ENCODE assay signal across 12 cellular contexts in the genomic region with DNA sequence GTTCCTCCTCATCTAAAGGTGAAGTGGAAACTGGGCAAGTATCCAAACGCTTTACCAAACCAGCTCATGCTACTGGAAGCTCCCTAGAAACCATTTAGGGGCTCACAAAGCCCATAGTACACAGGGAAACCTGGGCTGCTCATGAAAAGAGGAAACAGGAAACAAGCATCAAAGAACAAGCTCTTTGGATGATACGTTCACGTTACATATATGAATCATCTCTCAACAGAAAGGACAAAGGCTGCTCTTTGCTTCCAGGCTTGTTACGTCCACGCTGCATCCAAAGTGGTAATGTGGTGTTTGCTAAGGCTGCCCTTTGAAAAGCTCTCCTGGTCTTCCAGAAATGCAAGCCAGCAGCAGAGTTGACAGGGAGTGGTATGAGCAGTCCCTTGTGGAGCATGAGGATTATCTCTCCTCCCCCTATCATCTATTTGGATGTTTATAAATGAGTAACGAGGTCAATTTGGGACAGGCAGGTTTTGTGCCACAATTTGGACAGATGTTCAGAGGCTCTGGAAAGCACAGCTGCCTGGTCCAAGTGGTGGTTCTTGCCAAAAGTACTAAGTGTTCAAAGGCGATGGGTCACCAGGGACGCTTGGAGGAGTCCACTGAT.
DNase-seq lines count a peak whose midpoint lies in the region; ATAC-seq and TF ChIP-seq lines count a peak whose summit lies in the region.
"Had no signal": no experiment of that assay in that cellular context is flagged by ENCODE, and none has a peak within 500 bp of the region (broad histone marks: within the 10 kb centered on the region; RNA-seq: fewer than 3 reads in every experiment).

No MANE protein-coding gene starts in this region.

- H3K9me3 ChIP-seq in SJCRH30 (replicated peaks) (no peaks in the 10 kb centered on the region), esophagus muscularis mucosa (no peaks in the 10 kb centered on the region)
- H3K9me3 ChIP-seq: heart left ventricle had no signal

- intact Hi-C loops in esophagus muscularis mucosa (cut with DNase I): no loop called here

- no peak for TF ChIP-seq POLR2A in esophagus muscularis mucosa (IDR thresholded peaks at IDR 0.05; ENCODE audit: low read depth)

- no peak for TF ChIP-seq EP300 in esophagus muscularis mucosa (IDR thresholded peaks at IDR 0.05)

- TF ChIP-seq CTCF in GM20000 (IDR thresholded peaks at IDR 0.05; ENCODE audit: extremely low read depth, missing control alignments) (no peak), esophagus muscularis mucosa (IDR thresholded peaks at IDR 0.05) (no peak)

- 0 out of 2 replicates have a peak, but pooled peaks cover 10% of the 10 kb centered on the region for H3K4me1 ChIP-seq in SJCRH30
- H3K4me1 ChIP-seq in esophagus muscularis mucosa: no peaks in the 10 kb centered on the region

- H3K36me3 ChIP-seq in SJCRH30: no peaks in the 10 kb centered on the region
- H3K36me3 ChIP-seq in esophagus muscularis mucosa: no peaks in the 10 kb centered on the region
- H3K36me3 ChIP-seq: heart left ventricle had no signal

- no peak overlapping the region for H3K4me3 ChIP-seq in SJCRH30
- H3K4me3 ChIP-seq in esophagus muscularis mucosa: no peak overlapping the region
- H3K4me3 ChIP-seq: heart left ventricle had no signal

- ATAC-seq in HG03565 (IDR thresholded peaks at IDR 0.05; ENCODE audit: unreplicated experiment): peak; percentile 87

- WGBS in esophagus muscularis mucosa: 61% methylated on average over 8 of the region's 8 CpGs

- peak; percentile 93 for DNase-seq in DMS53 treated with DMSO at 0.1 percent for 48 hours (lab: John Stamatoyannopoulos, UW; ENCODE audit: unreplicated experiment)
- peak; percentile 19 for DNase-seq in GM20000 (ENCODE audit: low spot score)
- peak; percentile 66 for DNase-seq in SW480 (ENCODE audit: low spot score)
- no peak for DNase-seq in NCI-H446 treated with DMSO at 0.1 percent for 48 hours (lab: John Stamatoyannopoulos, UW)
- no peak for DNase-seq in SJCRH30
- no peak for DNase-seq in esophagus muscularis mucosa (ENCODE audit: extremely low spot score)
- no peak for DNase-seq in central memory CD4-positive, alpha-beta T cell
- DNase-seq: IMR-90; naive B cell; stimulated activated CD4-positive, alpha-beta T cell treated with anti-CD3 and anti-CD28 coated beads, Interleukin-4, amount 100 ng/mL, for 4 hours had no signal

- H3K27me3 ChIP-seq in SJCRH30 (no peaks in the 10 kb centered on the region), esophagus muscularis mucosa (no peaks in the 10 kb centered on the region)

- no peak overlapping the region for H3K27ac ChIP-seq in SJCRH30
- no peak overlapping the region for H3K27ac ChIP-seq in esophagus muscularis mucosa (replicated peaks in 1 of 4)
- H3K27ac ChIP-seq: heart left ventricle had no signal

Comparison
In these comparisons a context has a peak if more than half of its experiments do, and no peak if none do; other contexts are left out.
1. DNase-seq: peak in DMS53 treated with DMSO at 0.1 percent for 48 hours (single experiment), GM20000 (single experiment) and SW480 (single experiment); none in NCI-H446 treated with DMSO at 0.1 percent for 48 hours (single experiment), SJCRH30 (0 of 2), esophagus muscularis mucosa (single experiment) and central memory CD4-positive, alpha-beta T cell (single experiment).